In the genomic region with DNA sequence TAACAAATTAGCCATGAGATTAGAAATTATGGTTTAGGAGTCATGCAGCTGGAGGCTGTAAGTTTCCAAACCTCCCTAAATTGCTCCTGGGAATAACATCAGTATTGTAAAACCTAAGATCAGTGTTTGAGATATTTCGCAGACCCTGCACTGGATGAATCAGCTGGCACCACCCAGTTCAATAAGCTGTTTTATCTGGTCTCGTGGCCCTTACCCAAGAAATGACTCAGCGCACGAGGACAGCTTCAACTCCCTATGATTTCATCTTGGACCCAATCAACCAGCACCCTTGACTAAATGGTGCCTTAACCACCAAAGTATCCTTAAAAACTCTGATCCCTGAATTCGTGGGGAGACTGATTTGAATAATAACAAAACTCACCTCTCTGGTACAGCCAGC, we compare ENCODE assay signal across 1 cellular context.
TF ChIP-seq lines count a peak whose summit lies in the region.

No MANE protein-coding gene starts in this region.

TF ChIP-seq in SK-N-SH treated with all-trans-retinoic acid at 6 μM for 48 hours, 23 proteins besides CTCF, POLR2A, EP300 and RAD21 (continued from another document):
- TF ChIP-seq, protein P1, sequence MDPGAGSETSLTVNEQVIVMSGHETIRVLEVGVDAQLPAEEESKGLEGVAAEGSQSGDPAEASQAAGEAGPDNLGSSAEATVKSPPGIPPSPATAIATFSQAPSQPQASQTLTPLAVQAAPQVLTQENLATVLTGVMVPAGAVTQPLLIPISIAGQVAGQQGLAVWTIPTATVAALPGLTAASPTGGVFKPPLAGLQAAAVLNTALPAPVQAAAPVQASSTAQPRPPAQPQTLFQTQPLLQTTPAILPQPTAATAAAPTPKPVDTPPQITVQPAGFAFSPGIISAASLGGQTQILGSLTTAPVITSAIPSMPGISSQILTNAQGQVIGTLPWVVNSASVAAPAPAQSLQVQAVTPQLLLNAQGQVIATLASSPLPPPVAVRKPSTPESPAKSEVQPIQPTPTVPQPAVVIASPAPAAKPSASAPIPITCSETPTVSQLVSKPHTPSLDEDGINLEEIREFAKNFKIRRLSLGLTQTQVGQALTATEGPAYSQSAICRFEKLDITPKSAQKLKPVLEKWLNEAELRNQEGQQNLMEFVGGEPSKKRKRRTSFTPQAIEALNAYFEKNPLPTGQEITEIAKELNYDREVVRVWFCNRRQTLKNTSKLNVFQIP (CRISPR knock-in tag; IDR thresholded peaks at IDR 0.05; ENCODE audit: borderline replicate concordance, low read depth): no peak
- TF ChIP-seq, protein P2, sequence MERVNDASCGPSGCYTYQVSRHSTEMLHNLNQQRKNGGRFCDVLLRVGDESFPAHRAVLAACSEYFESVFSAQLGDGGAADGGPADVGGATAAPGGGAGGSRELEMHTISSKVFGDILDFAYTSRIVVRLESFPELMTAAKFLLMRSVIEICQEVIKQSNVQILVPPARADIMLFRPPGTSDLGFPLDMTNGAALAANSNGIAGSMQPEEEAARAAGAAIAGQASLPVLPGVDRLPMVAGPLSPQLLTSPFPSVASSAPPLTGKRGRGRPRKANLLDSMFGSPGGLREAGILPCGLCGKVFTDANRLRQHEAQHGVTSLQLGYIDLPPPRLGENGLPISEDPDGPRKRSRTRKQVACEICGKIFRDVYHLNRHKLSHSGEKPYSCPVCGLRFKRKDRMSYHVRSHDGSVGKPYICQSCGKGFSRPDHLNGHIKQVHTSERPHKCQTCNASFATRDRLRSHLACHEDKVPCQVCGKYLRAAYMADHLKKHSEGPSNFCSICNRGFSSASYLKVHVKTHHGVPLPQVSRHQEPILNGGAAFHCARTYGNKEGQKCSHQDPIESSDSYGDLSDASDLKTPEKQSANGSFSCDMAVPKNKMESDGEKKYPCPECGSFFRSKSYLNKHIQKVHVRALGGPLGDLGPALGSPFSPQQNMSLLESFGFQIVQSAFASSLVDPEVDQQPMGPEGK (CRISPR knock-in tag; IDR thresholded peaks at IDR 0.05; ENCODE audit: borderline replicate concordance): no peak
- TF ChIP-seq BACH2 (CRISPR knock-in tag; IDR thresholded peaks at IDR 0.05; ENCODE audit: borderline replicate concordance) (no peak), ARNTL (CRISPR knock-in tag; IDR thresholded peaks at IDR 0.05; ENCODE audit: borderline replicate concordance, low read depth) (no peak), ZC3H10 (CRISPR knock-in tag; IDR thresholded peaks at IDR 0.05) (no peak), TOX (CRISPR knock-in tag; IDR thresholded peaks at IDR 0.05; ENCODE audit: borderline replicate concordance) (no peak), PPARA (CRISPR knock-in tag; IDR thresholded peaks at IDR 0.05; ENCODE audit: borderline replicate concordance) (no peak)
- TF ChIP-seq, protein P3, sequence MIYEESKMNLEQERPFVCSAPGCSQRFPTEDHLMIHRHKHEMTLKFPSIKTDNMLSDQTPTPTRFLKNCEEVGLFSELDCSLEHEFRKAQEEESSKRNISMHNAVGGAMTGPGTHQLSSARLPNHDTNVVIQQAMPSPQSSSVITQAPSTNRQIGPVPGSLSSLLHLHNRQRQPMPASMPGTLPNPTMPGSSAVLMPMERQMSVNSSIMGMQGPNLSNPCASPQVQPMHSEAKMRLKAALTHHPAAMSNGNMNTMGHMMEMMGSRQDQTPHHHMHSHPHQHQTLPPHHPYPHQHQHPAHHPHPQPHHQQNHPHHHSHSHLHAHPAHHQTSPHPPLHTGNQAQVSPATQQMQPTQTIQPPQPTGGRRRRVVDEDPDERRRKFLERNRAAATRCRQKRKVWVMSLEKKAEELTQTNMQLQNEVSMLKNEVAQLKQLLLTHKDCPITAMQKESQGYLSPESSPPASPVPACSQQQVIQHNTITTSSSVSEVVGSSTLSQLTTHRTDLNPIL (CRISPR knock-in tag; IDR thresholded peaks at IDR 0.05; ENCODE audit: low read depth): no peak
